Comparison of ENCODE assay signal across 8 cellular contexts in the genomic region with DNA sequence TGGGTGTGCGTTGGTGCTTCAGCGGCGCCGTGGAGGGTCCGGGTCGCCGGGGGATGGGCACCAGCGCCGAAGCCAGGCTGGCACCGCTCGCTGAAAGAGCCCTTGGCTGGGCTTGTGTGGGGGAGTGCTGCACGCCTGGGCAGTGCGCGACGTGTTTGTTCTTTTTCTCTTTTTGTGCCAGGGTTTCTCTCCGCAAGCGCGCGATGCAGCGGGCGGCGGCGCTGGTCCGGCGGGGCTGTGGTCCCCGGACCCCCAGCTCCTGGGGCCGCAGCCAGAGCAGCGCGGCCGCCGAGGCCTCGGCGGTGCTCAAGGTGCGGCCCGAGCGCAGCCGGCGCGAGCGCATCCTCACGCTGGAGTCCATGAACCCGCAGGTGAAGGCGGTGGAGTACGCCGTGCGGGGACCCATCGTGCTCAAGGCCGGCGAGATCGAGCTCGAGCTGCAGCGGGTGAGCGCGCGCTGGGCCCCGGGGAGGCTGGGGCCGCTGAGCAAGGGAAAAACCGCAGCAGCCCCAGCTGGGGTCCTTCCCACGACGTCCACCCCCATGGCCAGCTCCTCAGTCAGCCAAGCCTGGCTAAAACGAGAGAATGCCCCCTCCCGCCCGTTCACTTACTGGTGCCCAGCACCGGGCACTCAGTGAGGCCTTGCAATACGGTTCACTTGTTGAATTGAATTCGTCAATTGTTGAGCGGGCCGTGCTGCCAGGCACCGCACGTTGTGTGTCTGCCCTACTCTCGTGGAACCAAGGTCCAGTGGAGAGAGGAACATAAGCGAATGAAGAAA. TPM values are rescaled to one million over a fixed set of nuclear protein-coding genes. Genes with fewer than 3 reads are reported as not detected.
DNase-seq lines count a peak whose midpoint lies in the region; ATAC-seq lines count a peak whose summit lies in the region.

No MANE protein-coding gene starts in this region.

- CTCF ChIA-PET in activated CD4-positive, alpha-beta T cell treated with anti-CD3 and anti-CD28 coated beads, Interleukin-2, amount 10 ng/mL, durations not matched to agents 7 days and 5 days (lab: Charles Lee): interaction anchor here (1.1 to 1.7 kb wide), 7 partner anchors 11 to 1363 kb away, joined by 3 to 5 read pairs (median 3); no protein-coding TSS in a partner anchor

- ATAC-seq in HG03139 (IDR thresholded peaks at IDR 0.05; ENCODE audit: unreplicated experiment) (peak; percentile 8), esophagus mucosa (peak; percentile 17), GM18861 (IDR thresholded peaks at IDR 0.05; ENCODE audit: unreplicated experiment) (no peak)
- no peak for ATAC-seq in natural killer cell treated with Interleukin-12 subunit alpha and Interleukin-12 subunit beta and Interleukin-15 and Interleukin-18, amount 100 ng/mL, for 72 hours

- POLR2A ChIA-PET in activated CD4-positive, alpha-beta T cell treated with anti-CD3 and anti-CD28 coated beads, Interleukin-2, amount 10 ng/mL, durations not matched to agents 7 days and 5 days (lab: Charles Lee): no interaction called here

- peaks cover 15% of the 10 kb centered on the region for H3K4me1 Mint-ChIP-seq in activated CD4-positive, alpha-beta T cell treated with anti-CD3 and anti-CD28 coated beads, Interleukin-2, amount 10 ng/mL, durations not matched to agents 7 days and 5 days
- peaks cover 10 to 12% of the 10 kb centered on the region in 2 donors for H3K4me1 Mint-ChIP-seq in natural killer cell treated with Interleukin-12 subunit alpha and Interleukin-12 subunit beta and Interleukin-15 and Interleukin-18, amount 100 ng/mL, for 72 hours (ENCODE audit: low read depth in 2 of 2)

- no peaks in the 10 kb centered on the region for H3K9me3 Mint-ChIP-seq in activated CD4-positive, alpha-beta T cell treated with anti-CD3 and anti-CD28 coated beads, Interleukin-2, amount 10 ng/mL, durations not matched to agents 7 days and 5 days
- H3K9me3 Mint-ChIP-seq in natural killer cell treated with Interleukin-12 subunit alpha and Interleukin-12 subunit beta and Interleukin-15 and Interleukin-18, amount 100 ng/mL, for 72 hours: no peaks in the 10 kb centered on the region

- no peak overlapping the region for H3K27ac Mint-ChIP-seq in activated CD4-positive, alpha-beta T cell treated with anti-CD3 and anti-CD28 coated beads, Interleukin-2, amount 10 ng/mL, durations not matched to agents 7 days and 5 days
- H3K27ac Mint-ChIP-seq in natural killer cell treated with Interleukin-12 subunit alpha and Interleukin-12 subunit beta and Interleukin-15 and Interleukin-18, amount 100 ng/mL, for 72 hours: no peak overlapping the region

- H3K4me3 Mint-ChIP-seq in activated CD4-positive, alpha-beta T cell treated with anti-CD3 and anti-CD28 coated beads, Interleukin-2, amount 10 ng/mL, durations not matched to agents 7 days and 5 days: peak overlapping the region; percentile 74
- peak overlapping the region; percentile 89 for H3K4me3 Mint-ChIP-seq in natural killer cell treated with Interleukin-12 subunit alpha and Interleukin-12 subunit beta and Interleukin-15 and Interleukin-18, amount 100 ng/mL, for 72 hours

- peak; percentile 68 for DNase-seq in activated effector memory CD4-positive, alpha-beta T cell treated with anti-CD3 and anti-CD28 coated beads, Interleukin-2, amount 50 U/mL, for 16 hours
- no peak for DNase-seq in activated effector memory CD4-positive, alpha-beta T cell treated with Interleukin-2 at 50 U/mL for 16 hours
- peak; percentile 24 for DNase-seq in activated CD4-positive, alpha-beta T cell treated with anti-CD3 and anti-CD28 coated beads, Interleukin-2, amount 10 ng/mL, durations not matched to agents 7 days and 5 days
- no peak for DNase-seq in natural killer cell treated with Interleukin-12 subunit alpha and Interleukin-12 subunit beta and Interleukin-15 and Interleukin-18, amount 100 ng/mL, for 72 hours (ENCODE audit: low spot score)
- DNase-seq in NOMO-1 (lab: John Stamatoyannopoulos, UW; ENCODE audit: unreplicated experiment in 2 of 2): no peak

- no peaks in the 10 kb centered on the region for H3K36me3 Mint-ChIP-seq in activated CD4-positive, alpha-beta T cell treated with anti-CD3 and anti-CD28 coated beads, Interleukin-2, amount 10 ng/mL, durations not matched to agents 7 days and 5 days (ENCODE audit: low read depth)
- H3K36me3 Mint-ChIP-seq in natural killer cell treated with Interleukin-12 subunit alpha and Interleukin-12 subunit beta and Interleukin-15 and Interleukin-18, amount 100 ng/mL, for 72 hours: no peaks in the 10 kb centered on the region

- peaks cover 31% of the 10 kb centered on the region for H3K27me3 Mint-ChIP-seq in activated CD4-positive, alpha-beta T cell treated with anti-CD3 and anti-CD28 coated beads, Interleukin-2, amount 10 ng/mL, durations not matched to agents 7 days and 5 days
- peaks cover 9 to 13% of the 10 kb centered on the region in 2 donors for H3K27me3 Mint-ChIP-seq in natural killer cell treated with Interleukin-12 subunit alpha and Interleukin-12 subunit beta and Interleukin-15 and Interleukin-18, amount 100 ng/mL, for 72 hours

RNA-seq across cellular contexts. Expression of a gene that starts 0.5 kb away (rescaled TPM):
- total RNA-seq in activated CD4-positive, alpha-beta T cell treated with anti-CD3 and anti-CD28 coated beads, Interleukin-2, amount 10 ng/mL, durations not matched to agents 7 days and 5 days: 1 to 10 TPM; 3.9 to 4.0 TPM
- total RNA-seq in esophagus mucosa: 92.0 TPM
- 10 to 100 TPM; 10.0 to 10.4 TPM for total RNA-seq in natural killer cell treated with Interleukin-12 subunit alpha and Interleukin-12 subunit beta and Interleukin-15 and Interleukin-18, amount 100 ng/mL, for 72 hours

RNA-seq across cellular contexts. Expression of a gene that starts 53.7 kb away (rescaled TPM):
- 10 to 100 TPM; 10.3 to 11.2 TPM for total RNA-seq in activated CD4-positive, alpha-beta T cell treated with anti-CD3 and anti-CD28 coated beads, Interleukin-2, amount 10 ng/mL, durations not matched to agents 7 days and 5 days
- total RNA-seq in esophagus mucosa: 5.9 TPM
- 10 to 100 TPM; 14.2 to 18.0 TPM for total RNA-seq in natural killer cell treated with Interleukin-12 subunit alpha and Interleukin-12 subunit beta and Interleukin-15 and Interleukin-18, amount 100 ng/mL, for 72 hours

Comparison
In these comparisons a context has a peak if more than half of its experiments do, and no peak if none do; other contexts are left out.
1. DNase-seq: peak in activated effector memory CD4-positive, alpha-beta T cell treated with anti-CD3 and anti-CD28 coated beads, Interleukin-2, amount 50 U/mL, for 16 hours (single experiment) and activated CD4-positive, alpha-beta T cell treated with anti-CD3 and anti-CD28 coated beads, Interleukin-2, amount 10 ng/mL, durations not matched to agents 7 days and 5 days (single experiment); none in activated effector memory CD4-positive, alpha-beta T cell treated with Interleukin-2 at 50 U/mL for 16 hours (single experiment), natural killer cell treated with Interleukin-12 subunit alpha and Interleukin-12 subunit beta and Interleukin-15 and Interleukin-18, amount 100 ng/mL, for 72 hours (single experiment) and NOMO-1 (0 of 2).
2. ATAC-seq: peak in HG03139 (single experiment) and esophagus mucosa (single experiment); none in natural killer cell treated with Interleukin-12 subunit alpha and Interleukin-12 subunit beta and Interleukin-15 and Interleukin-18, amount 100 ng/mL, for 72 hours (0 of 2) and GM18861 (single experiment).